8 cellular contexts compared by ENCODE assay signal in the genomic region with DNA sequence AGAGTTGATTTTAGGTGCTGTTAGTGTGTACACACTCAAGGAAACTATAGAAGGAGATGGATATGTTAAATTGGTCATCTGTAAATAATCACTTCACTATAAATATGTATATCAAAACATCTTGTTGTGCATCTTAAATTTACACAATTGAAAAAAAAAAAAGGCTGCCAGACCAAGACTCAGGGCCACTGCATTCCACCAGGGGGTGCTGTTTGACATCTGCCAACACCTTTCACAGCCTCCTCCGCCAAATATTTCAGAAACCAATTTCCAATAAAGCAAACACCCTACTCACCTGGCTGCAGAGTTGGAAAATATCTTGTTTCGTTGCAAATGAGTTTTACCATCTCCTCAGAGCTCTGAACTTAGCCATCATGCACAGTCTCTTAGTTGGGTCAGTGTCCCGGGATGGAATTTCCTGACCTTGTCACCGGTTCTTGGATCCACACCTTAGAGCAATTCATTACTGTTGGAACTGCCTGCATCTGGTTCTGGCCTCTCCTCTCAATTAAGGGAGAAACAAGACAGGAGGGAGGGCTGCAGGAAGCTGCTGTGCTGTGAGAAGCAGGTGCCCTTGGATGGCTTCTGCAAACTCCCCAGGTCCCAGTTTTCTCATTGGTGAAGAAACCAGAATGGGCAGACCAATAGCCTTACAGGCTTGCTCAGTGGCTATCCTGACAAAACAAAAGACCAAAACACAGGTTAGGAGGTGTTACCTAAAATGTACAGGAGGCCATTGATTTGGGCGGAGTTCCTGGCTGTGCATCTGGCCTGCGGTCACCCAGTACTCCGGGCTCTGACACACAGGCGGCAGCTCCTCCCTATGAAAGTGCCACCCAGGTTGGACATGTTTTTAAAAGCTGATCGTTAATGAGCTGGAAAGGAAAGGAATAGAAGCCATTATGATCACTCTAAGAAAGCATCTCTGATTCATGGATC.
DNase-seq lines count a peak whose midpoint lies in the region; ATAC-seq, FAIRE-seq and TF ChIP-seq lines count a peak whose summit lies in the region.

No MANE protein-coding gene starts in this region.

- DNase-seq in CMK (ENCODE audit: low read depth) (peak; percentile 26), SJCRH30 (peak; percentile 49 to 69), adrenal gland (peak; percentile 59 to 83 (median 74)), iPS-NIHi7 (ENCODE audit: extremely low spot score) (peak; percentile 68), HTR-8/SVneo (ENCODE audit: insufficient read length, low spot score) (no peak)
- DNase-seq in Jurkat, Clone E6-1 (ENCODE audit: low read depth, low spot score): peak; percentile 76
- peak; percentile 27 to 55 (median 33) for DNase-seq in stimulated activated CD4-positive, alpha-beta T cell treated with anti-CD3 and anti-CD28 coated beads, Interleukin-1b, Interleukin-23, amount 100 ng/mL, for 24 hours (ENCODE audit: low read depth in 4 of 4, low spot score in 1 of 4)

- H3K4me3 ChIP-seq in Jurkat, Clone E6-1 (ENCODE audit: low read length): no peak overlapping the region
- H3K4me3 ChIP-seq in SJCRH30 (no peak overlapping the region), adrenal gland (no peak overlapping the region)

- intact Hi-C loops in adrenal gland (cut with DNase I): loop anchor here in 1 of 2 donors (5.0 to 10.0 kb wide), 3 partner anchors 168 to 416 kb away; no protein-coding TSS in a partner anchor

- TF ChIP-seq POLR2A in adrenal gland (IDR thresholded peaks at IDR 0.05): no peak

- H3K9me3 ChIP-seq in SJCRH30 (replicated peaks): no peaks in the 10 kb centered on the region
- no peaks in the 10 kb centered on the region for H3K9me3 ChIP-seq in adrenal gland (replicated peaks in 1 of 3)

- no peak for FAIRE-seq in HTR-8/SVneo (lab: Jason Lieb, UNC)

- 61 to 68% (median 62%) methylated on average over 9 of the region's 9 CpGs for WGBS in adrenal gland, 4 donors

- no peak for ATAC-seq in HG03432 (IDR thresholded peaks at IDR 0.05; ENCODE audit: unreplicated experiment)

- no peaks in the 10 kb centered on the region; the same call in 1 of the 2 replicates for H3K27me3 ChIP-seq in SJCRH30
- H3K27me3 ChIP-seq in adrenal gland: peaks cover 6% of the 10 kb centered on the region

- TF ChIP-seq CTCF in adrenal gland (IDR thresholded peaks at IDR 0.05): peak; percentile 58 to 91 (median 74)

- no peak overlapping the region for H3K27ac ChIP-seq in SJCRH30
- H3K27ac ChIP-seq in adrenal gland: no peak overlapping the region

- no peaks in the 10 kb centered on the region for H3K4me1 ChIP-seq in SJCRH30
- no peaks in the 10 kb centered on the region for H3K4me1 ChIP-seq in adrenal gland (replicated peaks in 1 of 2)

- H3K36me3 ChIP-seq in SJCRH30 (no peaks in the 10 kb centered on the region), adrenal gland (replicated peaks in 1 of 2) (no peaks in the 10 kb centered on the region)
